ENCODE assay signal across 27 cellular contexts in genomic region chrX:118630843-118631242, GRCh38.
DNase-seq lines count a peak whose midpoint lies in the region; ATAC-seq and TF ChIP-seq lines count a peak whose summit lies in the region.
"Had no signal": no experiment of that assay in that cellular context is flagged by ENCODE, and none has a peak within 500 bp of the region (broad histone marks: within the 10 kb centered on the region; RNA-seq: fewer than 3 reads in every experiment).

No MANE protein-coding gene starts in this region.

- no peak overlapping the region for H3K4me3 Mint-ChIP-seq in activated B cell treated with CpG ODN at 0.5 μM for 24 hours
- H3K4me3 Mint-ChIP-seq: activated CD4-positive, alpha-beta T cell treated with anti-CD3 and anti-CD28 coated beads, Interleukin-2, amount 10 ng/mL, durations not matched to agents 7 days and 5 days; activated naive CD8-positive, alpha-beta T cell; GM23338; naive thymus-derived CD4-positive, alpha-beta T cell; T-helper 1 cell treated with Interleukin-12 subunit alpha and Interleukin-12 subunit beta and Interleukin-4 antibody, amounts not matched to agents 30 μg/mL and 1 μg/mL, for 36 hours had no signal

- intact Hi-C loops in activated B cell treated with CpG ODN at 0.5 μM for 24 hours (cut with micrococcal nuclease), result loop anchor here (10.0 kb wide), 1 partner anchor 344 kb away; the partner anchor contains the start of gene LONRF3

- DNase-seq in Kasumi-1 (lab: John Stamatoyannopoulos, UW) (peak; percentile 35 to 52), OCI-M1 (lab: John Stamatoyannopoulos, UW) (peak; percentile 84), activated B cell treated with CpG ODN at 0.5 μM for 24 hours (no peak), NCI-H2227 (lab: John Stamatoyannopoulos, UW; ENCODE audit: unreplicated experiment) (no peak), NCI-H748 treated with DMSO at 0.1 percent for 48 hours (lab: John Stamatoyannopoulos, UW) (no peak), DMS153 (lab: John Stamatoyannopoulos, UW) (no peak)
- no peak for DNase-seq in central memory CD4-positive, alpha-beta T cell
- DNase-seq: activated CD4-positive, alpha-beta T cell treated with anti-CD3 and anti-CD28 coated beads, Interleukin-2, amount 10 ng/mL, durations not matched to agents 7 days and 5 days; activated effector memory CD4-positive, alpha-beta T cell treated with Interleukin-2 at 50 U/mL for 16 hours; COR-L47; DMS53; effector CD8-positive, alpha-beta T cell; hippocampal formation; naive thymus-derived CD4-positive, alpha-beta T cell; NCI-H1417 treated with DMSO at 0.1 percent for 48 hours; NCI-H2081; NCI-H226; NCI-H526 treated with DMSO at 0.1 percent for 48 hours; nucleus accumbens; right lobe of liver; RPMI8226; stimulated activated CD4-positive, alpha-beta T cell treated with anti-CD3 and anti-CD28 coated beads, Interleukin-4, amount 100 ng/mL, for 24 hours; thyroid gland had no signal

- CTCF ChIA-PET in activated B cell treated with CpG ODN at 0.5 μM for 24 hours (lab: Charles Lee), result interaction anchor here (6.2 kb wide), 1 partner anchor 177 kb away, joined by 36 read pairs; no protein-coding TSS in a partner anchor

- H3K9me3 Mint-ChIP-seq in activated B cell treated with CpG ODN at 0.5 μM for 24 hours, result no peaks in the 10 kb centered on the region
- H3K9me3 Mint-ChIP-seq: activated CD4-positive, alpha-beta T cell treated with anti-CD3 and anti-CD28 coated beads, Interleukin-2, amount 10 ng/mL, durations not matched to agents 7 days and 5 days; GM23338; naive thymus-derived CD4-positive, alpha-beta T cell; T-helper 1 cell treated with Interleukin-12 subunit alpha and Interleukin-12 subunit beta and Interleukin-4 antibody, amounts not matched to agents 30 μg/mL and 1 μg/mL, for 36 hours had no signal

- peaks cover 31% of the 10 kb centered on the region for H3K4me1 Mint-ChIP-seq in activated B cell treated with CpG ODN at 0.5 μM for 24 hours
- H3K4me1 Mint-ChIP-seq: activated CD4-positive, alpha-beta T cell treated with anti-CD3 and anti-CD28 coated beads, Interleukin-2, amount 10 ng/mL, durations not matched to agents 7 days and 5 days had no signal

- no peak for TF ChIP-seq CTCF in activated B cell treated with CpG ODN at 0.5 μM for 24 hours (IDR thresholded peaks at IDR 0.05)

- peak overlapping the region; percentile 30 for H3K27ac Mint-ChIP-seq in activated B cell treated with CpG ODN at 0.5 μM for 24 hours
- H3K27ac Mint-ChIP-seq: activated CD4-positive, alpha-beta T cell treated with anti-CD3 and anti-CD28 coated beads, Interleukin-2, amount 10 ng/mL, durations not matched to agents 7 days and 5 days; activated naive CD8-positive, alpha-beta T cell; GM23338; progenitor cell of endocrine pancreas; T-helper 1 cell treated with Interleukin-12 subunit alpha and Interleukin-12 subunit beta and Interleukin-4 antibody, amounts not matched to agents 30 μg/mL and 1 μg/mL, for 36 hours had no signal

- POLR2A ChIA-PET in activated B cell treated with CpG ODN at 0.5 μM for 24 hours (lab: Charles Lee), result no interaction called here

- H3K36me3 Mint-ChIP-seq in activated B cell treated with CpG ODN at 0.5 μM for 24 hours (ENCODE audit: low read depth), result peaks cover 45% of the 10 kb centered on the region
- H3K36me3 Mint-ChIP-seq: activated naive CD8-positive, alpha-beta T cell had no signal

- no peak for ATAC-seq in activated B cell treated with CpG ODN at 0.5 μM for 24 hours (ENCODE audit: low read depth)
- ATAC-seq: GM23338; naive thymus-derived CD4-positive, alpha-beta T cell had no signal

- H3K27me3 Mint-ChIP-seq in activated B cell treated with CpG ODN at 0.5 μM for 24 hours, result no peaks in the 10 kb centered on the region
- H3K27me3 Mint-ChIP-seq: activated CD4-positive, alpha-beta T cell treated with anti-CD3 and anti-CD28 coated beads, Interleukin-2, amount 10 ng/mL, durations not matched to agents 7 days and 5 days; activated naive CD8-positive, alpha-beta T cell; naive thymus-derived CD4-positive, alpha-beta T cell; progenitor cell of endocrine pancreas had no signal

Comparison
In these comparisons a context has a peak if more than half of its experiments do, and no peak if none do; other contexts are left out.
1. DNase-seq: peak in Kasumi-1 (2 of 2) and OCI-M1 (single experiment); none in activated B cell treated with CpG ODN at 0.5 μM for 24 hours (single experiment), NCI-H2227 (single experiment), NCI-H748 treated with DMSO at 0.1 percent for 48 hours (single experiment), central memory CD4-positive, alpha-beta T cell (single experiment) and DMS153 (single experiment).